21 cellular contexts compared by ENCODE assay signal in genomic region chr12:39368891-39369290, GRCh38.
"Had no signal": no experiment of that assay in that cellular context is flagged by ENCODE, and none has a peak within 500 bp of the region (broad histone marks: within the 10 kb centered on the region; RNA-seq: fewer than 3 reads in every experiment).

No MANE protein-coding gene starts in this region.

- H3K4me1 Mint-ChIP-seq: nephron had no signal

- H3K9me3 Mint-ChIP-seq: activated B cell treated with CpG ODN at 0.5 μM for 24 hours; activated CD8-positive, alpha-beta T cell treated with anti-CD3 and anti-CD28 coated beads for 36 hours; activated T-cell treated with anti-CD3 and anti-CD28 coated beads, Interleukin-2, amount 50 U/mL, for 24 hours; nephron had no signal

- H3K4me3 Mint-ChIP-seq: activated B cell treated with CpG ODN at 0.5 μM for 24 hours; activated CD8-positive, alpha-beta T cell treated with anti-CD3 and anti-CD28 coated beads for 36 hours; activated naive CD4-positive, alpha-beta T cell treated with anti-CD3 and anti-CD28 coated beads, Interleukin-2, amount 10 ng/mL, durations not matched to agents 7 days and 5 days; activated T-cell treated with anti-CD3 and anti-CD28 coated beads, Interleukin-2, amount 50 U/mL, for 24 hours; nephron; stimulated activated naive CD8-positive, alpha-beta T cell treated with anti-CD3 and anti-CD28 coated beads, Interleukin-15, amount 100 ng/mL, for 72 hours had no signal

- FAIRE-seq: keratinocyte had no signal

- H3K27me3 Mint-ChIP-seq: activated B cell treated with CpG ODN at 0.5 μM for 24 hours; activated CD8-positive, alpha-beta T cell treated with anti-CD3 and anti-CD28 coated beads for 36 hours; activated naive CD4-positive, alpha-beta T cell treated with anti-CD3 and anti-CD28 coated beads, Interleukin-2, amount 10 ng/mL, durations not matched to agents 7 days and 5 days; activated T-cell treated with anti-CD3 and anti-CD28 coated beads, Interleukin-2, amount 50 U/mL, for 24 hours; effector memory CD8-positive, alpha-beta T cell; stimulated activated naive CD8-positive, alpha-beta T cell treated with anti-CD3 and anti-CD28 coated beads, Interleukin-15, amount 100 ng/mL, for 72 hours had no signal

- DNase-seq: activated B cell treated with CpG ODN at 0.5 μM for 24 hours; activated CD4-positive, alpha-beta T cell treated with anti-CD3 and anti-CD28 coated beads for 4 hours; activated CD8-positive, alpha-beta T cell treated with anti-CD3 and anti-CD28 coated beads for 36 hours; activated effector memory CD4-positive, alpha-beta T cell treated with Interleukin-2 at 50 U/mL for 16 hours; activated naive CD4-positive, alpha-beta T cell treated with anti-CD3 and anti-CD28 coated beads, Interleukin-2, amount 10 ng/mL, durations not matched to agents 7 days and 5 days; activated T-cell treated with anti-CD3 and anti-CD28 coated beads, Interleukin-2, amount 50 U/mL, for 24 hours; dermis blood vessel endothelial cell; effector memory CD8-positive, alpha-beta T cell; left lung; midbrain; stimulated activated CD4-positive, alpha-beta T cell treated with anti-CD3 and anti-CD28 coated beads, Interleukin-4, amount 100 ng/mL, for 1 hour; stimulated activated naive CD8-positive, alpha-beta T cell treated with anti-CD3 and anti-CD28 coated beads, Interleukin-15, amount 100 ng/mL, for 72 hours; T-helper 1 cell; T-helper 9 cell; upper lobe of left lung had no signal

- H3K4me1 ChIP-seq: left lung, suprapubic skin, upper lobe of left lung had no signal

- H3K36me3 ChIP-seq: left lung, suprapubic skin, upper lobe of left lung had no signal

- H3K27ac Mint-ChIP-seq: activated B cell treated with CpG ODN at 0.5 μM for 24 hours; activated CD8-positive, alpha-beta T cell treated with anti-CD3 and anti-CD28 coated beads for 36 hours; activated naive CD4-positive, alpha-beta T cell treated with anti-CD3 and anti-CD28 coated beads, Interleukin-2, amount 10 ng/mL, durations not matched to agents 7 days and 5 days; activated T-cell treated with anti-CD3 and anti-CD28 coated beads, Interleukin-2, amount 50 U/mL, for 24 hours; nephron had no signal

- H3K4me3 ChIP-seq: cardiac muscle cell, hepatocyte, left lung, skin epidermis, suprapubic skin, upper lobe of left lung had no signal

- H3K9me3 ChIP-seq: left lung, suprapubic skin, upper lobe of left lung had no signal

- H3K27ac ChIP-seq: cardiac muscle cell, hepatocyte, left lung, skin epidermis, suprapubic skin, upper lobe of left lung had no signal

- ATAC-seq: activated CD8-positive, alpha-beta T cell treated with anti-CD3 and anti-CD28 coated beads for 36 hours; effector memory CD8-positive, alpha-beta T cell; stimulated activated naive CD8-positive, alpha-beta T cell treated with anti-CD3 and anti-CD28 coated beads, Interleukin-15, amount 100 ng/mL, for 72 hours had no signal

- H3K27me3 ChIP-seq: cardiac muscle cell, hepatocyte, left lung, suprapubic skin, upper lobe of left lung had no signal
